In genomic region chr6:141445928-141446628, GRCh38 we compare ENCODE assay signal across 1 cellular context.
TF ChIP-seq lines count a peak whose summit lies in the region.

No MANE protein-coding gene starts in this region.

TF ChIP-seq in SK-N-SH, 30 proteins besides CTCF, POLR2A, EP300 and RAD21 (continued from another document):
- TF ChIP-seq PBX3 (IDR thresholded peaks at IDR 0.05) (no peak), USF1 (IDR thresholded peaks at IDR 0.05; ENCODE audit: borderline replicate concordance, low read depth) (peak; percentile 12; the same call in 1 of the 2 replicates), GATA2 (CRISPR knock-in tag; IDR thresholded peaks at IDR 0.05) (no peak), RFX5 (IDR thresholded peaks at IDR 0.05; ENCODE audit: low read length) (no peak)
